Comparison of ENCODE assay signal across 31 cellular contexts in genomic region chr1:2920421-2921015, GRCh38.
"Had no signal": no experiment of that assay in that cellular context is flagged by ENCODE, and none has a peak within 500 bp of the region (broad histone marks: within the 10 kb centered on the region; RNA-seq: fewer than 3 reads in every experiment).

No MANE protein-coding gene starts in this region.

- H3K4me3 ChIP-seq: adrenal gland, body of pancreas, breast epithelium had no signal

- H3K4me1 ChIP-seq: adrenal gland, breast epithelium had no signal

- H3K27ac ChIP-seq: adrenal gland, body of pancreas, brain microvascular endothelial cell, breast epithelium, VCaP had no signal

- DNase-seq: activated B cell treated with CpG ODN at 0.5 μM for 24 hours; activated CD4-positive, alpha-beta memory T cell treated with anti-CD3 and anti-CD28 coated beads for 36 hours; activated CD4-positive, alpha-beta T cell treated with anti-CD3 and anti-CD28 coated beads for 4 hours; activated CD4-positive, alpha-beta T cell treated with anti-CD3 and anti-CD28 coated beads, Interleukin-2, amount 10 ng/mL, durations not matched to agents 24 days and 14 days; activated CD4-positive, alpha-beta T cell treated with anti-CD3 and anti-CD28 coated beads, Interleukin-2, amount 50 U/mL, for 1 hour; activated CD4-positive, alpha-beta T cell treated with anti-CD3 and anti-CD28 coated beads, Interleukin-2, amount 50 U/mL, for 4 hours; activated CD4-positive, CD25-positive, alpha-beta regulatory T cell treated with anti-CD3 and anti-CD28 coated beads, Interleukin-2, amount 50 U/mL, for 72 hours; activated CD8-positive, alpha-beta memory T cell treated with anti-CD3 and anti-CD28 coated beads, Interleukin-2, amount 50 U/mL, for 4 hours; activated CD8-positive, alpha-beta T cell treated with anti-CD3 and anti-CD28 coated beads for 36 hours; activated effector memory CD4-positive, alpha-beta T cell treated with anti-CD3 and anti-CD28 coated beads, Interleukin-2, amount 50 U/mL, for 16 hours; activated gamma-delta T cell treated with Interleukin-2 at 50 U/mL for 16 hours; activated naive CD4-positive, alpha-beta T cell; activated naive CD4-positive, alpha-beta T cell treated with anti-CD3 and anti-CD28 coated beads for 36 hours; activated naive CD4-positive, alpha-beta T cell treated with anti-CD3 and anti-CD28 coated beads, Interleukin-2, amount 50 U/mL, for 16 hours; activated naive CD8-positive, alpha-beta T cell treated with anti-CD3 and anti-CD28 coated beads for 36 hours; activated T-cell treated with anti-CD3 and anti-CD28 coated beads for 4 hours; activated T-cell treated with anti-CD3 and anti-CD28 coated beads, Interleukin-2, amount 50 U/mL, for 1 hour; activated T-cell treated with anti-CD3 and anti-CD28 coated beads, Interleukin-2, amount 50 U/mL, for 4 hours; activated T-cell treated with anti-CD3 and anti-CD28 coated beads, Interleukin-2, amount 50 U/mL, for 72 hours; adrenal gland; amniotic stem cell; aorta; body of pancreas; brain microvascular endothelial cell; central memory CD4-positive, alpha-beta T cell; T-helper 2 cell; T-helper 9 cell had no signal

- H3K36me3 ChIP-seq: adrenal gland, brain microvascular endothelial cell, breast epithelium had no signal

- H3K27me3 ChIP-seq: body of pancreas, brain microvascular endothelial cell had no signal

- ATAC-seq: activated CD8-positive, alpha-beta T cell treated with anti-CD3 and anti-CD28 coated beads for 36 hours; activated naive CD4-positive, alpha-beta T cell treated with anti-CD3 and anti-CD28 coated beads, Interleukin-2, amount 50 U/mL, for 72 hours; activated T-cell treated with anti-CD3 and anti-CD28 coated beads, Interleukin-2, amount 50 U/mL, for 4 hours; activated T-cell treated with anti-CD3 and anti-CD28 coated beads, Interleukin-2, amount 50 U/mL, for 72 hours; activated T-helper 17 cell treated with anti-CD3 and anti-CD28 coated beads, Interleukin-2, amount 50 U/mL, for 72 hours; body of pancreas had no signal

- H3K9me3 ChIP-seq: adrenal gland, body of pancreas, breast epithelium had no signal
